ENCODE assay signal across 23 cellular contexts in the genomic region with DNA sequence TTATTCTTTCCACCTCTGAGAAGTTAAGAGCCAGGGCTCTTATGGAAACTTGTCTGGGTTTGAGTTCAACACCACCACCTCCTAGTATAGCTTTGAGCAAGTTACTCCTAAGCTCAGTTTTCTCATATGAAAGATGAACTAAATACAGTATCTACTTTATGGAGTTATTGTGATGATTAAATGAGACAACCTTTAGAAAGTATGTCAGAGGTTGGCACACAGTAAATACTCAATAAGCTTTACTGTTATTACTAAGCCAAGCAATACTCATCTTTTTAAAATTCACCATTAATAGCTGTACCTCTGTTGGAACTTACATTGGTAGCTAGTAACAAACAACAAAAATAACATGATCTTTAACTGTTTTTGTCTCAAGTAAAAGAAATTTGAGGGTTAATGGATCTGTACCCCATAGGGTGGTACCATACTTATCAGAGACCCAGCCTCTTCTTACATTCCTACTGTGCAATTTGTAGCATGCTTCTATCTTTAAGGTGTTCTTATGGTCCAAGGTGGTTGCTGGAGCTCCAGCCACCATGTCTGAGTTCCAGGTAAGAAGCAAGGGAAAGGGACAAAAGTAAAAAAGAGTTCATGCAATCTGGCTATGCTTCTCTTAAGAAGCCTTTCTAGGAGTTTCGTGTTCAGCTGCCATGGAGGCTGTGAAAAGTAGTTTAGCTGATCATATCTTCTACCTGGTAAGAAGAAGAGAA. TPM values are rescaled to one million over a fixed set of nuclear protein-coding genes. Genes with fewer than 3 reads are reported as not detected.
A peak's percentile ranks its signal among the peaks of the same experiment; 100 is the strongest.
DNase-seq lines count a peak whose midpoint lies in the region; ATAC-seq and TF ChIP-seq lines count a peak whose summit lies in the region.
"Had no signal": no experiment of that assay in that cellular context is flagged by ENCODE, and none has a peak within 500 bp of the region (broad histone marks: within the 10 kb centered on the region; RNA-seq: fewer than 3 reads in every experiment).

No MANE protein-coding gene starts in this region.

- H3K27ac Mint-ChIP-seq in activated naive CD8-positive, alpha-beta T cell treated with anti-CD3 and anti-CD28 coated beads, Interleukin-2, amount 50 U/mL, for 24 hours, result peak overlapping the region; percentile 19
- H3K27ac Mint-ChIP-seq: CD4-positive, alpha-beta T cell; memory B cell; naive thymus-derived CD8-positive, alpha-beta T cell; T-cell had no signal

- no peak for DNase-seq in activated naive CD8-positive, alpha-beta T cell treated with anti-CD3 and anti-CD28 coated beads, Interleukin-2, amount 50 U/mL, for 24 hours
- DNase-seq in mesendoderm, result no peak
- no peak for DNase-seq in NCI-H2227 (lab: John Stamatoyannopoulos, UW; ENCODE audit: unreplicated experiment)
- no peak for DNase-seq in NCI-H2171 (lab: John Stamatoyannopoulos, UW)
- DNase-seq in brain microvascular endothelial cell, result no peak
- DNase-seq: activated naive CD4-positive, alpha-beta T cell; CD4-positive, alpha-beta T cell; colonic mucosa; DMS53; naive thymus-derived CD8-positive, alpha-beta T cell; NCI-H1048; NCI-H2107; NCI-H526 treated with DMSO at 0.1 percent for 48 hours; SHP77; sigmoid colon; stimulated activated CD4-positive, alpha-beta T cell treated with anti-CD3 and anti-CD28 coated beads, Interleukin-2, amount 100 ng/mL, for 24 hours; T-cell; uterus had no signal

- no peak overlapping the region for H4K5ac ChIP-seq in mesendoderm (ENCODE audit: low read length)

- no peak overlapping the region for H2BK120ac ChIP-seq in mesendoderm (ENCODE audit: low read depth, low read length)

- no peak overlapping the region for H3K56ac ChIP-seq in mesendoderm (ENCODE audit: low read length)

- no peak overlapping the region for H2BK15ac ChIP-seq in mesendoderm (replicated peaks; ENCODE audit: low read depth)

- no peak overlapping the region for H4K8ac ChIP-seq in mesendoderm (ENCODE audit: low read depth, low read length)

- H3K18ac ChIP-seq in mesendoderm (ENCODE audit: low read length), result no peak overlapping the region

- H3K27ac ChIP-seq in mesendoderm (ENCODE audit: low read depth, low read length) (no peak overlapping the region), brain microvascular endothelial cell (no peak overlapping the region)
- H3K27ac ChIP-seq: colonic mucosa, sigmoid colon, uterus, VCaP had no signal

- H2AK5ac ChIP-seq in mesendoderm (ENCODE audit: low read length), result no peak overlapping the region

- ATAC-seq in GM18502 (IDR thresholded peaks at IDR 0.05; ENCODE audit: poor library complexity, unreplicated experiment) (peak; percentile 35), GM19035 (IDR thresholded peaks at IDR 0.05; ENCODE audit: unreplicated experiment) (peak; percentile 27), HG02938 (IDR thresholded peaks at IDR 0.05; ENCODE audit: unreplicated experiment) (peak; percentile 17)
- ATAC-seq in activated naive CD8-positive, alpha-beta T cell treated with anti-CD3 and anti-CD28 coated beads, Interleukin-2, amount 50 U/mL, for 24 hours, result peak; percentile 12
- ATAC-seq: naive thymus-derived CD8-positive, alpha-beta T cell; T-cell had no signal

- no peaks in the 10 kb centered on the region for H3K9me3 Mint-ChIP-seq in activated naive CD8-positive, alpha-beta T cell treated with anti-CD3 and anti-CD28 coated beads, Interleukin-2, amount 50 U/mL, for 24 hours
- H3K9me3 Mint-ChIP-seq: CD4-positive, alpha-beta T cell; memory B cell; naive thymus-derived CD8-positive, alpha-beta T cell; T-cell had no signal

- H3K9ac ChIP-seq in mesendoderm (ENCODE audit: low read length), result no peak overlapping the region

- WGBS in mesendoderm (ENCODE audit: extremely low coverage, insufficient coverage, low lambda C conversion rate), result no CpG with 5 or more reads among the region's 1 CpG

- H3K27me3 ChIP-seq in mesendoderm (ENCODE audit: insufficient read depth, low read length, poor library complexity) (no peaks in the 10 kb centered on the region), brain microvascular endothelial cell (replicated peaks) (no peaks in the 10 kb centered on the region)
- H3K27me3 ChIP-seq: colonic mucosa, sigmoid colon, uterus had no signal

- H3K36me3 Mint-ChIP-seq in activated naive CD8-positive, alpha-beta T cell treated with anti-CD3 and anti-CD28 coated beads, Interleukin-2, amount 50 U/mL, for 24 hours (ENCODE audit: low read depth), result no peaks in the 10 kb centered on the region
- H3K36me3 Mint-ChIP-seq: naive thymus-derived CD8-positive, alpha-beta T cell; T-cell had no signal

- no peak overlapping the region for H3K23ac ChIP-seq in mesendoderm (ENCODE audit: low read length)

- no peak overlapping the region for H2BK5ac ChIP-seq in mesendoderm (ENCODE audit: low read length)

- in situ Hi-C loops in brain microvascular endothelial cell (cut with HindIII; ENCODE audit: low pct_ligation_motif_present, low sequenced_read_pairs), result no loop called here

- H3K4me3 Mint-ChIP-seq in activated naive CD8-positive, alpha-beta T cell treated with anti-CD3 and anti-CD28 coated beads, Interleukin-2, amount 50 U/mL, for 24 hours, result no peak overlapping the region
- H3K4me3 Mint-ChIP-seq: CD4-positive, alpha-beta T cell; memory B cell; naive thymus-derived CD8-positive, alpha-beta T cell; T-cell had no signal

- no peaks in the 10 kb centered on the region for H3K79me1 ChIP-seq in mesendoderm (ENCODE audit: low read length)

- H3K4me3 ChIP-seq in mesendoderm (ENCODE audit: low read length), result no peak overlapping the region
- H3K4me3 ChIP-seq in brain microvascular endothelial cell (ENCODE audit: low read depth, low read length), result no peak overlapping the region
- H3K4me3 ChIP-seq: colonic mucosa, sigmoid colon, uterus had no signal

- no peaks in the 10 kb centered on the region for H3K36me3 ChIP-seq in mesendoderm (ENCODE audit: control insufficient read depth, insufficient read depth, low read length)
- H3K36me3 ChIP-seq in brain microvascular endothelial cell (replicated peaks), result no peaks in the 10 kb centered on the region
- H3K36me3 ChIP-seq: colonic mucosa, sigmoid colon, uterus had no signal

- H3K27me3 Mint-ChIP-seq in activated naive CD8-positive, alpha-beta T cell treated with anti-CD3 and anti-CD28 coated beads, Interleukin-2, amount 50 U/mL, for 24 hours, result no peaks in the 10 kb centered on the region
- H3K27me3 Mint-ChIP-seq: CD4-positive, alpha-beta T cell; T-cell had no signal

- H3K4ac ChIP-seq in mesendoderm (ENCODE audit: low read depth, low read length), result no peak overlapping the region

- no peaks in the 10 kb centered on the region for H3K79me2 ChIP-seq in mesendoderm (ENCODE audit: control insufficient read depth, insufficient read depth, low read length)

- no peak for TF ChIP-seq CTCF in brain microvascular endothelial cell (IDR thresholded peaks at IDR 0.05; ENCODE audit: low read depth, low read length, missing control alignments)

- H3K4me1 Mint-ChIP-seq in activated naive CD8-positive, alpha-beta T cell treated with anti-CD3 and anti-CD28 coated beads, Interleukin-2, amount 50 U/mL, for 24 hours, result peaks cover 61% of the 10 kb centered on the region

- H3K4me2 ChIP-seq in mesendoderm (ENCODE audit: low read length), result no peak overlapping the region

- peaks cover under 1% of the 10 kb centered on the region for H3K4me1 ChIP-seq in mesendoderm (ENCODE audit: control insufficient read depth, low read depth, low read length)
- H3K4me1 ChIP-seq: colonic mucosa, sigmoid colon, uterus had no signal

RNA-seq across cellular contexts. Expression of a gene that starts 24.1 kb away (rescaled TPM):
- polyA plus RNA-seq in mesendoderm (2013, experiment 1 of 2), result 19.6 TPM
- 22.7 TPM for polyA plus RNA-seq in mesendoderm (2013, experiment 2 of 2)

RNA-seq across cellular contexts. Expression of a gene that starts 50.8 kb away (rescaled TPM):
- polyA plus RNA-seq in mesendoderm (2013, experiment 1 of 2), result 46.4 TPM
- 48.0 TPM for polyA plus RNA-seq in mesendoderm (2013, experiment 2 of 2)
